In the genomic region with DNA sequence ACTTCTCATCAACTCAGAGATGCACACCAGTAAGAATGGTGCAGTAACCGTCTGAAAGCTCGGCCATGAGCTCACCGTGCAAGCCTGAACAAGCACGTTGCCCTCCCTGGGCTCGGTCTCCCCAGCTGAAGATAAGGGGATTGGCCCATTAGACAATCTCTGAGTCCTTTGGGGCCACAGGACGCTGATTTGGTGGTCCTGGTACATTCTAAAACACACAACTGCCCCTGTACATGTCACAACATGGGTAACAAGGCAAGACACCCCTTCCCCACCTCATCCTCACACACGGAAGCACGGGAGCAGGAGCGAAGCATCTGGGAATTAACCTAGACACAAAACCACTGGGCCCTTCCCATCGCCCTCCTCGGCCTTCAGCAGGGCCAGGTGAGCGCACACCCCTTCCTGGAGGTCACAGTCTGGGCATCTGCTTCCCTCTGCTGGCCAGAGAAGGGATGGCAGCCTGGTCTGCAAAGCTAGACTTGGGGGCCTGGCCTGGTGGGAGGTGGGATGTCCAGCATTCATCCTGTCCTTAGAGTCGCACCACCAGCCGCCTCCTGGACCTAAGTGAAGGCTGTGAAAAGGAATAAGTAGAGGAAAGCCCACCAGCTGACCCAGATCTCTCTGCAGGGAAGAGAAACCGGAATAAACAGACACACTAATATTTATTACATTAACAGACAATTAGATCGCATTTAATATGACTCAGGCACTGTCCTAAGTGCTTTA, we compare ENCODE assay signal across 8 cellular contexts.
DNase-seq lines count a peak whose midpoint lies in the region; ATAC-seq and TF ChIP-seq lines count a peak whose summit lies in the region.

No MANE protein-coding gene starts in this region.

- peak overlapping the region; percentile 22 for H3K9ac ChIP-seq in NT2/D1 (ENCODE audit: insufficient read length, low read depth)

- peak; percentile 67 for ATAC-seq in HG03432 (IDR thresholded peaks at IDR 0.05; ENCODE audit: unreplicated experiment)

- H3K27me3 ChIP-seq in NT2/D1 (ENCODE audit: insufficient read depth, insufficient read length): peaks cover 63% of the 10 kb centered on the region
- peaks cover 98% of the 10 kb centered on the region for H3K27me3 ChIP-seq in neutrophil
- peaks cover 0 to 13% of the 10 kb centered on the region in 2 donors for H3K27me3 ChIP-seq in tibial artery

- peaks cover 3% of the 10 kb centered on the region for H3K4me1 ChIP-seq in NT2/D1 (ENCODE audit: insufficient read depth, insufficient read length)
- H3K4me1 ChIP-seq in neutrophil (ENCODE audit: control insufficient read depth in 1 of 2, insufficient read depth in 1 of 2, low read depth in 1 of 2, low read length in 1 of 2): no peaks in the 10 kb centered on the region
- H3K4me1 ChIP-seq in tibial artery: no peaks in the 10 kb centered on the region

- intact Hi-C loops in tibial artery (cut with DNase I; ENCODE audit: low total_unique reads): loop anchor here (5.0 kb wide), 1 partner anchor 175 kb away; the partner anchor contains the start of gene HOXC5

- H3K4me3 ChIP-seq in NT2/D1 (ENCODE audit: insufficient read length, low read depth) (no peak overlapping the region), fibroblast of mammary gland (ENCODE audit: control insufficient read depth, low read depth, low read length) (no peak overlapping the region), neutrophil (ENCODE audit: low read depth in 1 of 2, low read length in 1 of 2) (no peak overlapping the region), tibial artery (no peak overlapping the region)

- H3K36me3 ChIP-seq in NT2/D1 (ENCODE audit: insufficient read depth, insufficient read length, low read length): no peaks in the 10 kb centered on the region
- no peaks in the 10 kb centered on the region for H3K36me3 ChIP-seq in neutrophil
- no peaks in the 10 kb centered on the region for H3K36me3 ChIP-seq in tibial artery

- DNase-seq in NCI-H524 (lab: John Stamatoyannopoulos, UW) (peak; percentile 56 to 76), NCI-H524 treated with DMSO at 0.1 percent for 48 hours (lab: John Stamatoyannopoulos, UW) (no peak), NT2/D1 (ENCODE audit: low read depth, low spot score) (peak; percentile 72), activated T-cell treated with anti-CD3 and anti-CD28 coated beads for 48 hours (ENCODE audit: low read depth) (peak; percentile 71), fibroblast of mammary gland (ENCODE audit: low read depth) (peak; percentile 66), tibial artery (peak; percentile 78 to 82)

- peak; percentile 93 for TF ChIP-seq CTCF in fibroblast of mammary gland (conservative IDR thresholded peaks at IDR 0.05; ENCODE audit: control insufficient read depth, insufficient read depth, low read depth, low read length)
- peak; percentile 94 for TF ChIP-seq CTCF in neutrophil (IDR thresholded peaks at IDR 0.05)
- peak; percentile 89 to 95 for TF ChIP-seq CTCF in tibial artery (IDR thresholded peaks at IDR 0.05)

- H3K9me3 ChIP-seq in NT2/D1 (ENCODE audit: insufficient read depth, low read length): no peaks in the 10 kb centered on the region
- H3K9me3 ChIP-seq in neutrophil: no peaks in the 10 kb centered on the region
- no peaks in the 10 kb centered on the region for H3K9me3 ChIP-seq in tibial artery

- H3K27ac ChIP-seq in neutrophil (no peak overlapping the region), tibial artery (no peak overlapping the region)
